Comparison of ENCODE assay signal across 22 cellular contexts in the genomic region with DNA sequence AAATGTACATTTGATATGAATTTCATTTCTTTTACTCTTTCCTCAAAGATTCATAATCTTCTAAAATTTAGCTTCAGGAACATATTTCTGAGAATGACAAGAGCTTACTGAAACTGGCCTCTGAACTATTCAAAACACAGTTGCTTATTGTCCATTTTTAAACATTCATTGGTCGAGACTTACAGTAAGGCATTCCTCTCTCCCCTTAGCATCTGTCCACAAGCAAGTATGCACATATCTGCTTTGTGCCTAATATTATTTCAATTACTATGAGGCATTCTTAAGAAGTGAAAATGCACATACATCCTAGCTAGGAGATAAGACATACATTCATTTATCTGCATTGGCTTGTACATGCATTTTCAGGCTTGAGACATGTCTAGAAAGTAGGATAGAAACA.
"Had no signal": no experiment of that assay in that cellular context is flagged by ENCODE, and none has a peak within 500 bp of the region (broad histone marks: within the 10 kb centered on the region; RNA-seq: fewer than 3 reads in every experiment).

No MANE protein-coding gene starts in this region.

- H3K27ac ChIP-seq: KMS-11, RWPE1, SJCRH30 had no signal

- H3K4me2 ChIP-seq: KMS-11 had no signal

- H3K36me3 Mint-ChIP-seq: IgD-negative memory B cell had no signal

- DNase-seq: Kasumi-1, MM.1S, NCI-H1092 treated with DMSO at 0.1 percent for 48 hours, NCI-H1436, NCI-H187, NCI-H2029, NCI-H2081 treated with DMSO at 0.1 percent for 48 hours, NCI-H2171, NCI-H226, NCI-H446, NCI-H510A, NCI-H524 treated with DMSO at 0.1 percent for 48 hours, NCI-H774, SHP77, SJCRH30 had no signal

- H3K27ac Mint-ChIP-seq: IgD-negative memory B cell had no signal

- H3K27me3 Mint-ChIP-seq: IgD-negative memory B cell had no signal

- H3K4me1 Mint-ChIP-seq: IgD-negative memory B cell had no signal

- H3K9me3 ChIP-seq: SJCRH30 had no signal

- H3K4me3 ChIP-seq: K562, SJCRH30 had no signal

- H3K27me3 ChIP-seq: SJCRH30 had no signal

- H3K4me1 ChIP-seq: SJCRH30 had no signal

- ATAC-seq: HepG2, K562, Panc1, SK-N-SH treated with all-trans-retinoic acid at 6 μM for 48 hours had no signal

- H3K36me3 ChIP-seq: SJCRH30 had no signal

- H3K9ac ChIP-seq: KMS-11 had no signal

- H3K4me3 Mint-ChIP-seq: IgD-negative memory B cell had no signal
